ENCODE assay signal across 8 cellular contexts in genomic region chr2:112623913-112624777, GRCh38. TPM values are rescaled to one million over a fixed set of nuclear protein-coding genes. Genes with fewer than 3 reads are reported as not detected.
A peak's percentile ranks its signal among the peaks of the same experiment; 100 is the strongest.
DNase-seq lines count a peak whose midpoint lies in the region; ATAC-seq and TF ChIP-seq lines count a peak whose summit lies in the region.

No MANE protein-coding gene starts in this region.

- no peaks in the 10 kb centered on the region for H3K27me3 ChIP-seq in aorta (ENCODE audit: control insufficient read depth in 1 of 2, insufficient read depth in 2 of 2, low read length in 1 of 2)

- whole genome bisulfite sequencing in aorta, 2 donors = 83 to 86% methylated on average over 11 of the region's 11 CpGs

- no peak overlapping the region for H3K27ac ChIP-seq in aorta (ENCODE audit: low read depth in 1 of 2, low read length in 2 of 2)

- no peaks in the 10 kb centered on the region for H3K36me3 ChIP-seq in aorta (ENCODE audit: control insufficient read depth in 1 of 2, insufficient read depth in 2 of 2, low read length in 1 of 2)

- peak; percentile 66 for DNase-seq in Caki2 (ENCODE audit: low read depth)
- DNase-seq in HFF-Myc (ENCODE audit: extremely low read depth, low read depth) = peak; percentile 85
- DNase-seq in T-helper 2 cell = peak in 4 of 5 experiments; percentile 29 to 88 (median 55)
- peak; percentile 87 for DNase-seq in amniotic epithelial cell (ENCODE audit: low read depth)
- peak; percentile 86 for DNase-seq in mesenteric fat pad (ENCODE audit: low spot score)
- DNase-seq in aorta = peak; percentile 67 to 82
- DNase-seq in pons (ENCODE audit: low spot score) = no peak
- no peak for DNase-seq in NCI-H82 (lab: John Stamatoyannopoulos, UW)

- no peak for ATAC-seq in aorta (ENCODE audit: low FRiP score)

- no peaks in the 10 kb centered on the region for H3K9me3 ChIP-seq in aorta (ENCODE audit: control insufficient read depth, low read length)

- H3K4me1 ChIP-seq in aorta (ENCODE audit: control insufficient read depth in 1 of 2, insufficient read depth in 2 of 2, low read length in 2 of 2) = no peaks in the 10 kb centered on the region

- intact Hi-C loops in aorta (cut with DNase I) = no loop called here

- H3K4me3 ChIP-seq in HFF-Myc (replicated peaks; ENCODE audit: low read depth, low read length) (0 out of 2 replicates have a peak overlapping the region, but pooled peaks have one; percentile 13), aorta (ENCODE audit: low read length in 2 of 2) (no peak overlapping the region)

- no peak for TF ChIP-seq CTCF in HFF-Myc (IDR thresholded peaks at IDR 0.05; ENCODE audit: low read depth, low read length, missing control alignments)

- in situ Hi-C loops in Caki2 (cut with HindIII; ENCODE audit: low pct_unique_long_range_greater_than_20kb, low sequenced_read_pairs) = no loop called here

RNA-seq across cellular contexts. Expression of gene SLC20A1, which starts 21.6 kb away (rescaled TPM):
- total RNA-seq in Caki2 (2014; rRNA removed; shearing (Covaris generic); ENCODE audit: low replicate concordance) = 79.6 and 85.8 TPM in 2 replicates
- total RNA-seq in mesenteric fat pad (46.5 TPM), aorta (10 to 100 TPM; 51.9 to 82.6 TPM)
- polyA plus RNA-seq in aorta = 10 to 100 TPM in 1 of 2 donors, 1 to 10 TPM in 1; 7.0 to 19.6 TPM

RNA-seq across cellular contexts. Expression of gene CHCHD5, which starts 39.7 kb away (rescaled TPM):
- total RNA-seq in Caki2 (2014; rRNA removed; shearing (Covaris generic); ENCODE audit: low replicate concordance) = 26.0 and 36.0 TPM in 2 replicates
- total RNA-seq in mesenteric fat pad = 21.0 TPM
- 10 to 100 TPM; 19.0 to 19.2 TPM for total RNA-seq in aorta
- 10 to 100 TPM; 27.7 to 32.0 TPM for polyA plus RNA-seq in aorta

Comparison
In these comparisons a context has a peak if more than half of its experiments do, and no peak if none do; other contexts are left out.
1. DNase-seq: peak in Caki2 (single experiment), HFF-Myc (single experiment), T-helper 2 cell (4 of 5), amniotic epithelial cell (single experiment), mesenteric fat pad (single experiment) and aorta (2 of 2); none in pons (single experiment) and NCI-H82 (single experiment).